Comparison of ENCODE assay signal across 8 cellular contexts in the genomic region with DNA sequence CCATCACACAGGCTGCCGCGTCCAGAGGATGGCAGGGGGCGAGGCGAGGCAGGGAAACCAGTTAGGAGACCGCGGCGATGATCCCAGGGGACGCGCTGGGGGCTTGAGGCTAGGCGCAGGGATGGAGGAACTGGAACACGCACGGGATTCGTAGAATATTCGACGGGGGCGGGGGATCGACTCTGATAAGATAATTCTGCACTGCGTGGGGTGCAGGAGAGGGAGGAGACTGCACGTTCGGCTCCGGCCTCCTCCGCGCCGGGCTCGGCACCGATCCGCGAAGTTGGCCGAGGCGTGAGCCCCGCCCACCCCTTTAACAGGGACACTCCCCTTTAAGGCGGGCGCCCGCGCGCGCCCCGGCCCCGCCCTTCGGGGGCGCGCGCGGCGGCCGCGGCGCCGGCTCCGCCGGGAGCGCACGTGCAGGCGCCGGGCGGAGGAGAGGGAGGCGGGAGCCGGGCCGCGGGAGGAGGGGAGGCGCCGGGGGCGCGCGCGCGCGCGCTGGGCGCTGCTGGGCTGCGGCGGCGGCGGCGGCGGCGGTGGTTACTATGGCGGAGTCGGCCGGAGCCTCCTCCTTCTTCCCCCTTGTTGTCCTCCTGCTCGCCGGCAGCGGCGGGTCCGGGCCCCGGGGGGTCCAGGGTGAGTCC. TPM values are rescaled to one million over a fixed set of nuclear protein-coding genes. Genes with fewer than 3 reads are reported as not detected.
DNase-seq lines count a peak whose midpoint lies in the region; ATAC-seq and TF ChIP-seq lines count a peak whose summit lies in the region.

A gene (plus strand): TSS at position 501 of the 644 bp plus-strand sequence. CDS start 45 bp downstream, at position 546.

- H3K9me3 ChIP-seq in Caco-2, result no peaks in the 10 kb centered on the region

- intact Hi-C loops in Caco-2 (cut with micrococcal nuclease; ENCODE audit: unreplicated experiment), result loop anchor here (1.0 kb wide), 2 partner anchors 10 to 25 kb away; no protein-coding TSS in a partner anchor
- intact Hi-C loops in activated T-helper 1 cell treated with anti-CD3 and anti-CD28 coated beads, Interleukin-12 subunit alpha, Interleukin-12 subunit beta, Interleukin-2, Interleukin-4 antibody, amounts not matched to agents 30 ng/mL and 10 ng/mL and 1 ng/mL, durations not matched to agents 14 hours and 24 hours and 36 hours (cut with micrococcal nuclease), result loop anchor here (1.0 to 5.0 kb wide), 7 partner anchors 20 to 584 kb away; a partner anchor contains a TSS

- H3K27ac Mint-ChIP-seq in Caco-2 (ENCODE audit: unreplicated experiment), result peak within 1 kb of the TSS; percentile 78
- peak within 1 kb of the TSS; percentile 67 for H3K27ac Mint-ChIP-seq in activated T-helper 1 cell treated with anti-CD3 and anti-CD28 coated beads, Interleukin-12 subunit alpha, Interleukin-12 subunit beta, Interleukin-2, Interleukin-4 antibody, amounts not matched to agents 30 ng/mL and 10 ng/mL and 1 ng/mL, durations not matched to agents 14 hours and 24 hours and 36 hours
- peak within 1 kb of the TSS; percentile 64 to 94 (median 91) for H3K27ac Mint-ChIP-seq in naive B cell

- BruUV-seq in Caco-2 (replicated peaks; lab: Mats Ljungman, UMichigan), result no TSS peak

- DNase-seq in Caco-2, result peak; percentile 93 to 94
- peak; percentile 89 for DNase-seq in LHCN-M2 (ENCODE audit: low read depth)
- DNase-seq in RKO (ENCODE audit: low spot score), result peak; percentile 91
- peak; percentile 83 for DNase-seq in activated T-helper 1 cell treated with anti-CD3 and anti-CD28 coated beads, Interleukin-12 subunit alpha, Interleukin-12 subunit beta, Interleukin-2, Interleukin-4 antibody, amounts not matched to agents 30 ng/mL and 10 ng/mL and 1 ng/mL, durations not matched to agents 14 hours and 24 hours and 36 hours (ENCODE audit: low spot score)
- DNase-seq in fibroblast of gingiva (ENCODE audit: low read depth), result peak; percentile 85
- peak; percentile 80 for DNase-seq in naive B cell
- peak; percentile 75 to 84 for DNase-seq in stimulated activated CD8-positive, alpha-beta memory T cell treated with anti-CD3 and anti-CD28 coated beads, Interleukin-7, amount 100 ng/mL, for 48 hours (ENCODE audit: extremely low read depth in 1 of 2, low read depth in 1 of 2)

- H3K4me3 Mint-ChIP-seq in Caco-2 (ENCODE audit: unreplicated experiment) (peak within 1 kb of the TSS; percentile 87), naive B cell (peak within 1 kb of the TSS; percentile 93 to 98 (median 97))
- H3K4me3 Mint-ChIP-seq in activated T-helper 1 cell treated with anti-CD3 and anti-CD28 coated beads, Interleukin-12 subunit alpha, Interleukin-12 subunit beta, Interleukin-2, Interleukin-4 antibody, amounts not matched to agents 30 ng/mL and 10 ng/mL and 1 ng/mL, durations not matched to agents 14 hours and 24 hours and 36 hours, result peak within 1 kb of the TSS; percentile 89

- H3K27me3 Mint-ChIP-seq in Caco-2 (ENCODE audit: insufficient read depth, unreplicated experiment), result no peaks in the 10 kb centered on the region
- H3K27me3 Mint-ChIP-seq in activated T-helper 1 cell treated with anti-CD3 and anti-CD28 coated beads, Interleukin-12 subunit alpha, Interleukin-12 subunit beta, Interleukin-2, Interleukin-4 antibody, amounts not matched to agents 30 ng/mL and 10 ng/mL and 1 ng/mL, durations not matched to agents 14 hours and 24 hours and 36 hours (ENCODE audit: insufficient read depth), result peaks cover 40% of the 10 kb centered on the region
- H3K27me3 Mint-ChIP-seq in naive B cell, result peaks cover 14 to 31% (median 15%) of the 10 kb centered on the region in 3 donors

- H3K4me1 Mint-ChIP-seq in Caco-2 (ENCODE audit: low read depth, unreplicated experiment), result peaks cover 33% of the 10 kb centered on the region
- H3K4me1 Mint-ChIP-seq in activated T-helper 1 cell treated with anti-CD3 and anti-CD28 coated beads, Interleukin-12 subunit alpha, Interleukin-12 subunit beta, Interleukin-2, Interleukin-4 antibody, amounts not matched to agents 30 ng/mL and 10 ng/mL and 1 ng/mL, durations not matched to agents 14 hours and 24 hours and 36 hours (ENCODE audit: low read depth), result peaks cover 51% of the 10 kb centered on the region
- peaks cover 11 to 22% (median 20%) of the 10 kb centered on the region in 3 donors for H3K4me1 Mint-ChIP-seq in naive B cell

- peak; percentile 77 for ATAC-seq in GM21717 (IDR thresholded peaks at IDR 0.05; ENCODE audit: unreplicated experiment)
- peak; percentile 92 to 93 for ATAC-seq in naive B cell (ENCODE audit: low read depth in 2 of 2)

- no peaks in the 10 kb centered on the region for H3K27me3 ChIP-seq in Caco-2 (replicated peaks; ENCODE audit: control insufficient read depth, insufficient read depth, low read length)

- no peaks in the 10 kb centered on the region for H3K36me3 ChIP-seq in Caco-2 (ENCODE audit: control insufficient read depth, insufficient read depth, low read length)

- POLR2A ChIA-PET in Caco-2 (lab: Charles Lee), result interaction anchor here (0.5 to 0.9 kb wide), 3 partner anchors 11 to 33 kb away, joined by 3 to 8 read pairs (median 4); no protein-coding TSS in a partner anchor

- H3K36me3 Mint-ChIP-seq in Caco-2 (ENCODE audit: insufficient read depth, unreplicated experiment) (peaks cover 15% of the 10 kb centered on the region), naive B cell (no peaks in the 10 kb centered on the region)
- H3K36me3 Mint-ChIP-seq in activated T-helper 1 cell treated with anti-CD3 and anti-CD28 coated beads, Interleukin-12 subunit alpha, Interleukin-12 subunit beta, Interleukin-2, Interleukin-4 antibody, amounts not matched to agents 30 ng/mL and 10 ng/mL and 1 ng/mL, durations not matched to agents 14 hours and 24 hours and 36 hours (ENCODE audit: low read depth), result peaks cover 6% of the 10 kb centered on the region

- no peaks in the 10 kb centered on the region for H3K9me3 Mint-ChIP-seq in Caco-2 (ENCODE audit: unreplicated experiment)
- no peaks in the 10 kb centered on the region for H3K9me3 Mint-ChIP-seq in activated T-helper 1 cell treated with anti-CD3 and anti-CD28 coated beads, Interleukin-12 subunit alpha, Interleukin-12 subunit beta, Interleukin-2, Interleukin-4 antibody, amounts not matched to agents 30 ng/mL and 10 ng/mL and 1 ng/mL, durations not matched to agents 14 hours and 24 hours and 36 hours
- H3K9me3 Mint-ChIP-seq in naive B cell, result peaks cover 0 to 3% (median 0%) of the 10 kb centered on the region in 7 donors

- no peak for TF ChIP-seq CTCF in Caco-2 (IDR thresholded peaks at IDR 0.05; ENCODE audit: insufficient read depth in 1 of 2, low read depth in 1 of 2, low read length in 1 of 2, severe bottlenecking in 1 of 2, unreplicated experiment in 1 of 2)

- H3K4me3 ChIP-seq in Caco-2 (ENCODE audit: low read depth, low read length), result peak within 1 kb of the TSS; percentile 72

- CTCF ChIA-PET in Caco-2 (lab: Charles Lee), result interaction anchor here (1.4 kb wide), 1 partner anchor 74 kb away, joined by 6 read pairs; no protein-coding TSS in a partner anchor

- peaks cover 28% of the 10 kb centered on the region for H3K4me1 ChIP-seq in Caco-2

RNA-seq across cellular contexts. Expression of the gene that starts here (rescaled TPM):
- total RNA-seq in Caco-2 (2022) (92.7 and 112 TPM in 2 replicates), LHCN-M2 (2014; rRNA removed) (8.5 and 11.0 TPM in 2 replicates)
- 8.5 TPM for polyA plus RNA-seq in LHCN-M2 (2012)
- total RNA-seq in activated T-helper 1 cell treated with anti-CD3 and anti-CD28 coated beads, Interleukin-12 subunit alpha, Interleukin-12 subunit beta, Interleukin-2, Interleukin-4 antibody, amounts not matched to agents 30 ng/mL and 10 ng/mL and 1 ng/mL, durations not matched to agents 14 hours and 24 hours and 36 hours, result 11.4 and 12.0 TPM in 2 replicates
- polyA plus RNA-seq in naive B cell (ENCODE audit: low read depth in 6 of 6), result 1 to 10 TPM in 1 of 6 donors, under 1 TPM in 4, not detected in 1; 0.43 to 1.1 (median 0.51) TPM

Comparison
In these comparisons a context has a peak if more than half of its experiments do, and no peak if none do; other contexts are left out.
1. Peak in every context shown above with its lines: DNase-seq, ATAC-seq and H3K4me3 ChIP-seq.